Comparison of ENCODE assay signal across 9 cellular contexts in genomic region chr2:127398239-127398590, GRCh38. TPM values are rescaled to one million over a fixed set of nuclear protein-coding genes. Genes with fewer than 3 reads are reported as not detected.
DNase-seq lines count a peak whose midpoint lies in the region; ATAC-seq and TF ChIP-seq lines count a peak whose summit lies in the region.
"Had no signal": no experiment of that assay in that cellular context is flagged by ENCODE, and none has a peak within 500 bp of the region (broad histone marks: within the 10 kb centered on the region; RNA-seq: fewer than 3 reads in every experiment).

No MANE protein-coding gene starts in this region.

- peaks cover 5% of the 10 kb centered on the region for H3K9me3 Mint-ChIP-seq in nephron
- H3K9me3 Mint-ChIP-seq: naive thymus-derived CD8-positive, alpha-beta T cell had no signal

- H3K4me3 ChIP-seq in epithelial cell of esophagus (ENCODE audit: low read length), result no peak overlapping the region
- no peak overlapping the region for H3K4me3 ChIP-seq in WERI-Rb-1 (ENCODE audit: low read depth, low read length)

- H3K27me3 ChIP-seq in WERI-Rb-1 (ENCODE audit: insufficient read depth, low read depth, severe bottlenecking), result no peaks in the 10 kb centered on the region

- H3K27me3 Mint-ChIP-seq in T-helper 17 cell, result peaks cover 28% of the 10 kb centered on the region
- H3K27me3 Mint-ChIP-seq in nephron (ENCODE audit: low read depth), result no peaks in the 10 kb centered on the region

- no peak overlapping the region for H3K4me3 Mint-ChIP-seq in T-helper 17 cell
- no peak overlapping the region for H3K4me3 Mint-ChIP-seq in nephron
- H3K4me3 Mint-ChIP-seq: naive thymus-derived CD8-positive, alpha-beta T cell had no signal

- DNase-seq in G401 (ENCODE audit: low spot score), result peak; percentile 38
- no peak for DNase-seq in T-helper 17 cell
- DNase-seq in epithelial cell of esophagus (ENCODE audit: low read depth), result peak; percentile 92
- DNase-seq in NCI-H1694 treated with DMSO at 0.1 percent for 48 hours (lab: John Stamatoyannopoulos, UW), result no peak
- DNase-seq in WERI-Rb-1, result no peak
- DNase-seq: naive thymus-derived CD8-positive, alpha-beta T cell had no signal

- in situ Hi-C loops in G401 (cut with HindIII; ENCODE audit: low sequenced_read_pairs), result no loop called here

- H3K36me3 Mint-ChIP-seq in T-helper 17 cell (ENCODE audit: low read depth) (peaks cover 6% of the 10 kb centered on the region), nephron (ENCODE audit: low read depth) (peaks cover 9% of the 10 kb centered on the region)

- ATAC-seq in GM21515 (IDR thresholded peaks at IDR 0.05; ENCODE audit: unreplicated experiment), result peak; percentile 86
- ATAC-seq in HG03558 (IDR thresholded peaks at IDR 0.05; ENCODE audit: extremely low read depth, unreplicated experiment), result peak; percentile 61
- ATAC-seq in T-helper 17 cell, result peak; percentile 51

- no peaks in the 10 kb centered on the region for H3K4me1 Mint-ChIP-seq in T-helper 17 cell
- peaks cover 28% of the 10 kb centered on the region for H3K4me1 Mint-ChIP-seq in nephron

- no peak overlapping the region for H3K27ac ChIP-seq in WERI-Rb-1

- H3K9me3 ChIP-seq in T-helper 17 cell (ENCODE audit: control insufficient read depth, low read length, poor library complexity, severe bottlenecking) (no peaks in the 10 kb centered on the region), WERI-Rb-1 (ENCODE audit: severe bottlenecking) (no peaks in the 10 kb centered on the region)

- H3K27ac Mint-ChIP-seq in T-helper 17 cell, result no peak overlapping the region
- H3K27ac Mint-ChIP-seq in nephron, result peak overlapping the region in 2 of 3 experiments; percentile 27 to 58

- TF ChIP-seq CTCF in epithelial cell of esophagus (IDR thresholded peaks at IDR 0.05; ENCODE audit: insufficient read depth, low read depth, low read length, missing control alignments) (no peak), nephron (IDR thresholded peaks at IDR 0.05; ENCODE audit: unreplicated experiment in 3 of 3) (no peak), WERI-Rb-1 (IDR thresholded peaks at IDR 0.05; ENCODE audit: low read depth, low read length) (no peak)

- no peaks in the 10 kb centered on the region for H3K36me3 ChIP-seq in WERI-Rb-1

RNA-seq across cellular contexts. Expression of gene MAP3K2, which starts 10.4 kb away (rescaled TPM):
- total RNA-seq in G401 (2014; rRNA removed; shearing (Covaris generic)), result 13.8 and 14.2 TPM in 2 replicates
- total RNA-seq in T-helper 17 cell, result 100 to 1,000 TPM in 1 of 2 donors, 10 to 100 TPM in 1; 91.0 to 100 TPM

RNA-seq across cellular contexts. Expression of gene PROC, which starts 20.0 kb away (rescaled TPM):
- total RNA-seq in G401 (2014; rRNA removed; shearing (Covaris generic)), result 0.37 TPM in 1 of 2 replicates, not detected in the other
- total RNA-seq in T-helper 17 cell, result not detected
- total RNA-seq: naive thymus-derived CD8-positive, alpha-beta T cell had no signal

Comparison
In these comparisons a context has a peak if more than half of its experiments do, and no peak if none do; other contexts are left out.
1. DNase-seq: peak in G401 (single experiment) and epithelial cell of esophagus (single experiment); none in T-helper 17 cell (0 of 3), NCI-H1694 treated with DMSO at 0.1 percent for 48 hours (single experiment) and WERI-Rb-1 (single experiment).
2. Peak in every context shown above with its lines, with median percentiles within 50 percentile points of each other: ATAC-seq.